Comparison of ENCODE assay signal across 24 cellular contexts in the genomic region with DNA sequence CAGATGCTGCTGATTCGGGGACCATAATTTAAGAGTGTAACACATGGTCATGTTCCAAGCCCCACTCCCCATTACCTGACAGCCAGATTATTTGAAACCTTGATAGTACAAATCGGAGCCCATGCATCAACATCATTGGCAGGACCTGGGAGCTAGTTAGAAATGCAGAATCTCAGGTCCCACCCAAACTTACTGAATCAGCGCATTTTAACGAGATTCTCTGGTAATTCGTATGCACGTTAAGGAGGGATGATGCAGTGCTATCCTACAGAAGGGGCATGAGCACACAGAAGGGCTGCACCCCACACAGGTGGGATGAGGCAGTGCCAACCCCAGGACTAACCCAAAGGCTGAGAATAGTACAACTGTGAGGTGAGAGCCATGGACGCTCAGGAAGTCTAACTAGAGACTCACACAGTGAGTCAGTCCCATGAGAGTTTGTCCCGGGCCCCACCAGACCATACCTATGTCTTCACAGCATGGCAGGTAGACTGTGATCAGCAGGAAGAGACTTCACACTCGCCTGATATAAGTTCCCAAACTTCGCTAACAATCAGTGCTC.
"Had no signal": no experiment of that assay in that cellular context is flagged by ENCODE, and none has a peak within 500 bp of the region (broad histone marks: within the 10 kb centered on the region; RNA-seq: fewer than 3 reads in every experiment).

No MANE protein-coding gene starts in this region.

- H3K9me3 Mint-ChIP-seq: effector memory CD8-positive, alpha-beta T cell; endodermal cell; mesothelial cell of epicardium had no signal

- H3K4me1 Mint-ChIP-seq: mesothelial cell of epicardium had no signal

- H3K4me3 Mint-ChIP-seq: effector memory CD8-positive, alpha-beta T cell; endodermal cell; mesothelial cell of epicardium had no signal

- FAIRE-seq: colon, endometrium, islet of Langerhans, keratinocyte had no signal

- ATAC-seq: effector memory CD8-positive, alpha-beta T cell; gastrocnemius medialis; heart right ventricle; left cardiac atrium; left lung; left ventricle myocardium superior; lower lobe of right lung; mucosa of descending colon had no signal

- H3K4me3 ChIP-seq: coronary artery, dorsolateral prefrontal cortex, esophagus squamous epithelium, gastrocnemius medialis, heart right ventricle, left lung, lower lobe of right lung, mucosa of descending colon had no signal

- H3K9me3 ChIP-seq: esophagus squamous epithelium, gastrocnemius medialis, heart right ventricle, left lung, lower lobe of right lung, mucosa of descending colon had no signal

- H3K27ac ChIP-seq: coronary artery, dorsolateral prefrontal cortex, esophagus squamous epithelium, gastrocnemius medialis, heart right ventricle, left lung, lower lobe of right lung had no signal

- H3K36me3 Mint-ChIP-seq: mesothelial cell of epicardium had no signal

- H3K4me1 ChIP-seq: gastrocnemius medialis, heart right ventricle, left lung, lower lobe of right lung had no signal

- H3K27me3 ChIP-seq: dorsolateral prefrontal cortex, esophagus squamous epithelium, gastrocnemius medialis, left lung had no signal

- H3K27ac Mint-ChIP-seq: effector memory CD8-positive, alpha-beta T cell; endodermal cell; mesothelial cell of epicardium had no signal

- H3K36me3 ChIP-seq: esophagus squamous epithelium, gastrocnemius medialis, heart right ventricle, left lung, lower lobe of right lung had no signal

- DNase-seq: dermis blood vessel endothelial cell; dorsolateral prefrontal cortex; effector CD8-positive, alpha-beta T cell; effector memory CD8-positive, alpha-beta T cell; endodermal cell; esophagus squamous epithelium; foreskin fibroblast; foreskin melanocyte; gastrocnemius medialis; glutamatergic neuron; heart right ventricle; hippocampal formation; left cardiac atrium; left lung; left ventricle myocardium superior; lower lobe of right lung; mesenchymal stem cell; mucosa of descending colon had no signal
